29 cellular contexts compared by ENCODE assay signal in genomic region chr16:26169451-26169850, GRCh38.
"Had no signal": no experiment of that assay in that cellular context is flagged by ENCODE, and none has a peak within 500 bp of the region (broad histone marks: within the 10 kb centered on the region; RNA-seq: fewer than 3 reads in every experiment).

No MANE protein-coding gene starts in this region.

- H3K9me3 ChIP-seq: lower lobe of right lung, mucosa of descending colon, pancreas, prostate gland, stomach, suprapubic skin, thoracic aorta, tibial artery, upper lobe of right lung had no signal

- H3K4me3 Mint-ChIP-seq: immature natural killer cell; naive thymus-derived CD4-positive, alpha-beta T cell; natural killer cell treated with Interleukin-12 subunit alpha and Interleukin-12 subunit beta and Interleukin-15 and Interleukin-18, amount 100 ng/mL, for 72 hours; stimulated activated naive B cell treated with anti-CD40 and anti-IgM and Interleukin-4, amounts not matched to agents 10 μg/mL and 1 μg/mL and 100 μg/mL, for 72 hours had no signal

- H3K4me1 Mint-ChIP-seq: immature natural killer cell; naive thymus-derived CD4-positive, alpha-beta T cell; stimulated activated naive B cell treated with anti-CD40 and anti-IgM and Interleukin-4, amounts not matched to agents 10 μg/mL and 1 μg/mL and 100 μg/mL, for 72 hours had no signal

- H3K9me3 Mint-ChIP-seq: natural killer cell treated with Interleukin-12 subunit alpha and Interleukin-12 subunit beta and Interleukin-15 and Interleukin-18, amount 100 ng/mL, for 72 hours had no signal

- H3K27ac Mint-ChIP-seq: immature natural killer cell; naive thymus-derived CD4-positive, alpha-beta T cell; natural killer cell treated with Interleukin-12 subunit alpha and Interleukin-12 subunit beta and Interleukin-15 and Interleukin-18, amount 100 ng/mL, for 72 hours; stimulated activated naive B cell treated with anti-CD40 and anti-IgM and Interleukin-4, amounts not matched to agents 10 μg/mL and 1 μg/mL and 100 μg/mL, for 72 hours had no signal

- H3K27me3 ChIP-seq: left lung, stomach, tibial artery, upper lobe of right lung had no signal

- H3K4me1 ChIP-seq: left lung, lower lobe of right lung, pancreas, prostate gland, stomach, suprapubic skin, tibial artery, upper lobe of right lung had no signal

- DNase-seq: immature natural killer cell; islet precursor cell; kidney glomerular epithelial cell; left cardiac atrium; left lung; lower lobe of right lung; mammary epithelial cell; mesenchymal stem cell; mucosa of descending colon; naive thymus-derived CD4-positive, alpha-beta T cell; pancreas; retina; right cardiac atrium; stimulated activated CD4-positive, alpha-beta T cell treated with anti-CD3 and anti-CD28 coated beads, Interleukin-12 subunit alpha, Interleukin-12 subunit beta, amount 100 ng/mL, for 4 hours; stimulated activated CD4-positive, alpha-beta T cell treated with anti-CD3 and anti-CD28 coated beads, Interleukin-15, amount 100 ng/mL, for 24 hours; stimulated activated CD4-positive, alpha-beta T cell treated with anti-CD3 and anti-CD28 coated beads, Interleukin-2, amount 100 ng/mL, for 24 hours; stimulated activated CD4-positive, alpha-beta T cell treated with anti-CD3 and anti-CD28 coated beads, Interleukin-4, amount 100 ng/mL, for 1 hour; stimulated activated naive B cell treated with anti-CD40 and anti-IgM and Interleukin-4, amounts not matched to agents 10 μg/mL and 1 μg/mL and 100 μg/mL, for 72 hours; stimulated activated naive CD8-positive, alpha-beta T cell treated with anti-CD3 and anti-CD28 coated beads, Interleukin-15, Interleukin-2, amounts not matched to agents 100 U/mL and 50 U/mL, for 24 hours; stomach; tibial artery; trophoblast cell; upper lobe of right lung had no signal

- H3K36me3 Mint-ChIP-seq: immature natural killer cell; natural killer cell treated with Interleukin-12 subunit alpha and Interleukin-12 subunit beta and Interleukin-15 and Interleukin-18, amount 100 ng/mL, for 72 hours; stimulated activated naive B cell treated with anti-CD40 and anti-IgM and Interleukin-4, amounts not matched to agents 10 μg/mL and 1 μg/mL and 100 μg/mL, for 72 hours had no signal

- H3K27ac ChIP-seq: left lung, lower lobe of right lung, pancreas, prostate gland, skin epidermis, stomach, suprapubic skin, thoracic aorta, tibial artery, upper lobe of right lung had no signal

- ATAC-seq: left cardiac atrium; left lung; lower lobe of right lung; mucosa of descending colon; naive thymus-derived CD4-positive, alpha-beta T cell; natural killer cell treated with Interleukin-12 subunit alpha and Interleukin-12 subunit beta and Interleukin-15 and Interleukin-18, amount 100 ng/mL, for 72 hours; pancreas; right cardiac atrium; sciatic nerve; stimulated activated naive B cell treated with anti-CD40 and anti-IgM and Interleukin-4, amounts not matched to agents 10 μg/mL and 1 μg/mL and 100 μg/mL, for 72 hours; stimulated activated naive CD8-positive, alpha-beta T cell treated with anti-CD3 and anti-CD28 coated beads, Interleukin-15, Interleukin-2, amounts not matched to agents 100 U/mL and 50 U/mL, for 24 hours; upper lobe of right lung had no signal
